ENCODE assay signal across 1 cellular context in genomic region chr10:11548065-11548762, GRCh38.
TF ChIP-seq lines count a peak whose summit lies in the region.

No MANE protein-coding gene starts in this region.

TF ChIP-seq in IMR-90, 13 proteins besides CTCF, POLR2A, EP300 and RAD21 (continued from another document):
- TF ChIP-seq MAZ (IDR thresholded peaks at IDR 0.05; ENCODE audit: borderline replicate concordance, low read depth, low read length): no peak
- TF ChIP-seq MXI1 (IDR thresholded peaks at IDR 0.05; ENCODE audit: borderline replicate concordance, low read depth, low read length): no peak
TF ChIP-seq in IMR-90: peak in this region for 1.
